ENCODE assay signal across 8 cellular contexts in genomic region chr5:55691265-55692105, GRCh38. TPM values are rescaled to one million over a fixed set of nuclear protein-coding genes. Genes with fewer than 3 reads are reported as not detected.
DNase-seq lines count a peak whose midpoint lies in the region; ATAC-seq and TF ChIP-seq lines count a peak whose summit lies in the region.

No MANE protein-coding gene starts in this region.

- H3K27me3 ChIP-seq in hepatocyte (no peaks in the 10 kb centered on the region), spleen (replicated peaks in 1 of 7) (no peaks in the 10 kb centered on the region)

- no peaks in the 10 kb centered on the region for H3K79me2 ChIP-seq in hepatocyte

- H2AFZ ChIP-seq in hepatocyte, result no peak overlapping the region

- intact Hi-C loops in spleen (cut with DNase I; ENCODE audit: low total_unique reads), result loop anchor here (10.0 kb wide), 1 partner anchor 347 kb away; no protein-coding TSS in a partner anchor

- TF ChIP-seq POLR2A in spleen (IDR thresholded peaks at IDR 0.05), result no peak

- H3K4me3 ChIP-seq in hepatocyte (no peak overlapping the region), spleen (no peak overlapping the region)

- ATAC-seq in GM21526 (IDR thresholded peaks at IDR 0.05; ENCODE audit: low FRiP score, unreplicated experiment), result no peak

- no peaks in the 10 kb centered on the region for H3K36me3 ChIP-seq in hepatocyte (replicated peaks; ENCODE audit: insufficient read depth, low read depth)
- H3K36me3 ChIP-seq in spleen, result peaks cover 0 to 13% (median 0%) of the 10 kb centered on the region in 6 donors

- no peaks in the 10 kb centered on the region for H3K9me3 ChIP-seq in hepatocyte (ENCODE audit: low read depth)
- H3K9me3 ChIP-seq in spleen, result no peaks in the 10 kb centered on the region

- no peaks in the 10 kb centered on the region for H3K9me2 ChIP-seq in hepatocyte (replicated peaks; ENCODE audit: insufficient read depth)

- 63% methylated on average over 2 of the region's 2 CpGs for WGBS in hepatocyte (ENCODE audit: low lambda C conversion rate, missing lambda C conversion rate)
- 58 to 75% (median 60%) methylated on average over 2 of the region's 2 CpGs for WGBS in spleen, 5 donors

- H3K4me1 ChIP-seq in hepatocyte (ENCODE audit: insufficient read depth) (peaks cover 3% of the 10 kb centered on the region), spleen (peaks cover 0 to 25% (median 6%) of the 10 kb centered on the region in 6 donors)

- DNase-seq in NOMO-1 treated with DMSO at 0.1 percent for 48 hours (lab: John Stamatoyannopoulos, UW; ENCODE audit: unreplicated experiment) (peak; percentile 55), NOMO-1 treated with dmso at 0.1 percent for 144 hours (lab: John Stamatoyannopoulos, UW; ENCODE audit: unreplicated experiment) (no peak), NCI-H2081 treated with DMSO at 0.1 percent for 48 hours (lab: John Stamatoyannopoulos, UW) (peak; percentile 2), hepatocyte (ENCODE audit: low spot score) (peak; percentile 47), spleen (no peak)
- DNase-seq in activated CD4-positive, alpha-beta T cell treated with anti-CD3 and anti-CD28 coated beads for 4 hours, result no peak

- H4K20me1 ChIP-seq in hepatocyte (ENCODE audit: insufficient read depth, poor library complexity, severe bottlenecking), result no peaks in the 10 kb centered on the region

- H3K4me2 ChIP-seq in hepatocyte, result peak overlapping the region; percentile 21

- H3K27ac ChIP-seq in angular gyrus (ENCODE audit: low read depth, low read length) (peak overlapping the region; percentile 48), hepatocyte (no peak overlapping the region), spleen (no peak overlapping the region)

- TF ChIP-seq CTCF in hepatocyte (IDR thresholded peaks at IDR 0.05; ENCODE audit: poor library complexity) (peak; percentile 74), spleen (IDR thresholded peaks at IDR 0.05 in 8 of 11, conservative IDR thresholded peaks at IDR 0.05 in 3 of 11) (peak; percentile 36 to 72 (median 62))

RNA-seq across cellular contexts. Expression of gene SLC38A9, which starts 20.6 kb away (rescaled TPM):
- total RNA-seq in hepatocyte (36.1 and 37.8 TPM in 2 replicates), spleen (10 to 100 TPM; 23.7 to 45.0 (median 28.8) TPM)
- polyA plus RNA-seq in hepatocyte (21.4 and 28.1 TPM in 2 replicates), spleen (1 to 10 TPM; 7.9 to 8.8 (median 8.1) TPM)

RNA-seq across cellular contexts. Expression of gene DDX4, which starts 46.4 kb away (rescaled TPM):
- 0.17 TPM in 1 of 2 replicates, not detected in the other for total RNA-seq in hepatocyte
- not detected in 2 replicates for polyA plus RNA-seq in hepatocyte
- total RNA-seq in spleen, result under 1 TPM in 1 of 7 donors, not detected in 6; 0.30 TPM
- under 1 TPM in 1 of 3 donors, not detected in 2; 0.07 TPM for polyA plus RNA-seq in spleen

Comparison
In these comparisons a context has a peak if more than half of its experiments do, and no peak if none do; other contexts are left out.
1. DNase-seq: peak in NOMO-1 treated with DMSO at 0.1 percent for 48 hours (single experiment), NCI-H2081 treated with DMSO at 0.1 percent for 48 hours (single experiment) and hepatocyte (single experiment); none in NOMO-1 treated with dmso at 0.1 percent for 144 hours (single experiment), spleen (single experiment) and activated CD4-positive, alpha-beta T cell treated with anti-CD3 and anti-CD28 coated beads for 4 hours (0 of 2).